In genomic region chr2:227862227-227862740, GRCh38 we compare ENCODE assay signal across 10 cellular contexts. TPM values are rescaled to one million over a fixed set of nuclear protein-coding genes. Genes with fewer than 3 reads are reported as not detected.
A peak's percentile ranks its signal among the peaks of the same experiment; 100 is the strongest.
DNase-seq lines count a peak whose midpoint lies in the region; ATAC-seq and TF ChIP-seq lines count a peak whose summit lies in the region.
"Had no signal": no experiment of that assay in that cellular context is flagged by ENCODE, and none has a peak within 500 bp of the region (broad histone marks: within the 10 kb centered on the region; RNA-seq: fewer than 3 reads in every experiment).

No MANE protein-coding gene starts in this region.

- no TSS peak for BruUV-seq in Calu3 (replicated peaks; lab: Mats Ljungman, UMichigan)

- DNase-seq in Calu3, result peak; percentile 63
- peak; percentile 10 for DNase-seq in NCI-H748 treated with DMSO at 0.1 percent for 48 hours (lab: John Stamatoyannopoulos, UW)
- peak; percentile 86 to 94 for DNase-seq in cardiac fibroblast (ENCODE audit: low read depth in 2 of 2)
- DNase-seq in mesothelial cell of epicardium (ENCODE audit: low spot score in 2 of 2, unreplicated experiment in 2 of 2), result no peak
- no peak for DNase-seq in HPDE6-E6E7 (ENCODE audit: extremely low spot score)
- no peak for DNase-seq in NCI-H187 (lab: John Stamatoyannopoulos, UW)
- DNase-seq in NCI-H2171 treated with DMSO at 0.1 percent for 48 hours (lab: John Stamatoyannopoulos, UW), result no peak
- DNase-seq: activated B cell treated with CpG ODN at 0.5 μM for 24 hours had no signal

- no peaks in the 10 kb centered on the region for H3K9me3 Mint-ChIP-seq in Calu3 (ENCODE audit: low read depth, unreplicated experiment)
- H3K9me3 Mint-ChIP-seq in mesothelial cell of epicardium, result no peaks in the 10 kb centered on the region
- H3K9me3 Mint-ChIP-seq: activated B cell treated with CpG ODN at 0.5 μM for 24 hours had no signal

- ATAC-seq in GM21515 (IDR thresholded peaks at IDR 0.05; ENCODE audit: unreplicated experiment), result peak; percentile 46

- H3K27me3 Mint-ChIP-seq in Calu3 (ENCODE audit: unreplicated experiment) (no peaks in the 10 kb centered on the region), mesothelial cell of epicardium (ENCODE audit: low read depth) (no peaks in the 10 kb centered on the region)
- H3K27me3 Mint-ChIP-seq: activated B cell treated with CpG ODN at 0.5 μM for 24 hours had no signal

- CTCF ChIA-PET in Calu3 (lab: Charles Lee), result interaction anchor here (0.6 to 1.8 kb wide), 19 partner anchors 8 to 732 kb away, joined by 3 to 21 read pairs (median 4); partner anchors contain the start of genes CCL20 and DAW1

- H3K4me1 Mint-ChIP-seq in Calu3 (ENCODE audit: low read depth, unreplicated experiment), result peaks cover 38% of the 10 kb centered on the region
- peaks cover 8% of the 10 kb centered on the region for H3K4me1 Mint-ChIP-seq in mesothelial cell of epicardium
- H3K4me1 Mint-ChIP-seq: activated B cell treated with CpG ODN at 0.5 μM for 24 hours had no signal

- H3K4me3 ChIP-seq in cardiac fibroblast (replicated peaks in 1 of 2; ENCODE audit: low read depth in 2 of 2, low read length in 2 of 2), result no peak overlapping the region
- H3K4me3 ChIP-seq: skin epidermis had no signal

- intact Hi-C loops in Calu3 (cut with micrococcal nuclease; ENCODE audit: unreplicated experiment), result loop anchor here (1.0 to 5.0 kb wide), 4 partner anchors 44 to 455 kb away; no protein-coding TSS in a partner anchor

- peak overlapping the region; percentile 69 for H3K27ac Mint-ChIP-seq in Calu3 (ENCODE audit: unreplicated experiment)
- no peak overlapping the region for H3K27ac Mint-ChIP-seq in mesothelial cell of epicardium
- H3K27ac Mint-ChIP-seq: activated B cell treated with CpG ODN at 0.5 μM for 24 hours had no signal

- TF ChIP-seq CTCF in Calu3 (IDR thresholded peaks at IDR 0.05; ENCODE audit: unreplicated experiment), result peak; percentile 49
- TF ChIP-seq CTCF in cardiac fibroblast (IDR thresholded peaks at IDR 0.05; ENCODE audit: low read depth, low read length), result peak; percentile 71
- TF ChIP-seq CTCF in mesothelial cell of epicardium (IDR thresholded peaks at IDR 0.05; ENCODE audit: unreplicated experiment), result peak; percentile 74

- peaks cover 6% of the 10 kb centered on the region for H3K36me3 Mint-ChIP-seq in Calu3 (ENCODE audit: insufficient read depth, unreplicated experiment)
- H3K36me3 Mint-ChIP-seq in mesothelial cell of epicardium, result no peaks in the 10 kb centered on the region

- H3K4me3 Mint-ChIP-seq in Calu3 (ENCODE audit: low read depth, unreplicated experiment) (no peak overlapping the region), mesothelial cell of epicardium (no peak overlapping the region)
- H3K4me3 Mint-ChIP-seq: activated B cell treated with CpG ODN at 0.5 μM for 24 hours had no signal

RNA-seq across cellular contexts. Expression of gene DAW1, which starts 9.1 kb away (rescaled TPM):
- 2.4 and 3.2 TPM in 2 replicates for total RNA-seq in Calu3 (2022)
- total RNA-seq in mesothelial cell of epicardium, result not detected in 3 replicates
- total RNA-seq: activated B cell treated with CpG ODN at 0.5 μM for 24 hours had no signal

RNA-seq across cellular contexts. Expression of gene CCL20, which starts 48.6 kb away (rescaled TPM):
- 25.4 and 39.9 TPM in 2 replicates for total RNA-seq in Calu3 (2022)
- 0.36 TPM in 1 of 3 replicates, not detected in the others for total RNA-seq in mesothelial cell of epicardium
- total RNA-seq: activated B cell treated with CpG ODN at 0.5 μM for 24 hours had no signal

Comparison
In these comparisons a context has a peak if more than half of its experiments do, and no peak if none do; other contexts are left out.
1. DNase-seq: peak in Calu3 (single experiment), NCI-H748 treated with DMSO at 0.1 percent for 48 hours (single experiment) and cardiac fibroblast (2 of 2); none in mesothelial cell of epicardium (0 of 2), HPDE6-E6E7 (single experiment), NCI-H187 (0 of 2) and NCI-H2171 treated with DMSO at 0.1 percent for 48 hours (single experiment).
2. RNA of gene CCL20, which starts 48.6 kb away (total RNA-seq): 25.4 to 39.9 TPM in Calu3; 0.36 TPM in mesothelial cell of epicardium; every median in the first group is over 10 times any median in the second.
3. Peak in every context shown above with its lines, with median percentiles within 50 percentile points of each other: CTCF ChIP-seq.